8 cellular contexts compared by ENCODE assay signal in genomic region chr15:65384895-65385867, GRCh38. TPM values are rescaled to one million over a fixed set of nuclear protein-coding genes. Genes with fewer than 3 reads are reported as not detected.
A peak's percentile ranks its signal among the peaks of the same experiment; 100 is the strongest.
DNase-seq lines count a peak whose midpoint lies in the region; TF ChIP-seq lines count a peak whose summit lies in the region.

No MANE protein-coding gene starts in this region.

- peak overlapping the region; percentile 71 for H3K4me2 ChIP-seq in OCI-LY7 (ENCODE audit: low read length)

- no peak overlapping the region for H3K27ac Mint-ChIP-seq in IgD-negative memory B cell

- H3K9me2 ChIP-seq in OCI-LY7 (ENCODE audit: insufficient read depth, low read length), result no peaks in the 10 kb centered on the region

- peaks cover 8% of the 10 kb centered on the region for H3K4me1 ChIP-seq in OCI-LY7 (ENCODE audit: insufficient read depth, low read length, poor library complexity, severe bottlenecking)
- H3K4me1 ChIP-seq in mononuclear cell (ENCODE audit: insufficient read depth, low read length), result peaks cover 12% of the 10 kb centered on the region

- H3K27ac ChIP-seq in OCI-LY7 (ENCODE audit: low read depth, low read length, poor library complexity, severe bottlenecking), result no peak overlapping the region

- H3K36me3 Mint-ChIP-seq in IgD-negative memory B cell, result no peaks in the 10 kb centered on the region

- H3K4me3 Mint-ChIP-seq in IgD-negative memory B cell, result peak overlapping the region; percentile 83 to 95 (median 90)

- H2AFZ ChIP-seq in OCI-LY7 (ENCODE audit: low read length), result peak overlapping the region; percentile 78

- H3K36me3 ChIP-seq in OCI-LY7 (ENCODE audit: insufficient read depth, low read length), result no peaks in the 10 kb centered on the region

- DNase-seq in SIG-M5 treated with dmso at 0.1 percent for 504 hours (lab: John Stamatoyannopoulos, UW; ENCODE audit: unreplicated experiment) (peak; percentile 77), SIG-M5 (lab: John Stamatoyannopoulos, UW) (no peak), OCI-LY7 (ENCODE audit: low spot score) (peak; percentile 85), activated T-cell treated with anti-CD3 and anti-CD28 coated beads for 4 hours (peak; percentile 82), epithelial cell of esophagus (ENCODE audit: low read depth) (peak; percentile 81)
- peak; percentile 70 to 73 for DNase-seq in stimulated activated CD8-positive, alpha-beta memory T cell treated with anti-CD3 and anti-CD28 coated beads, Interleukin-2, amount 100 ng/mL, for 48 hours (ENCODE audit: low read depth in 2 of 2)

- CTCF ChIA-PET in OCI-LY7 (lab: Charles Lee; ENCODE audit: unreplicated experiment), result interaction anchor here (0.6 to 1.5 kb wide), 4 partner anchors 65 to 637 kb away, joined by 3 to 8 read pairs (median 4); no protein-coding TSS in a partner anchor

- peak overlapping the region; percentile 54 for H3K4me3 ChIP-seq in OCI-LY7 (ENCODE audit: low read depth, low read length, poor library complexity, severe bottlenecking)
- peak overlapping the region; percentile 26 for H3K4me3 ChIP-seq in epithelial cell of esophagus (ENCODE audit: low read length)
- H3K4me3 ChIP-seq in mononuclear cell (ENCODE audit: low read length), result peak overlapping the region; percentile 38

- H3K27me3 ChIP-seq in mononuclear cell (ENCODE audit: insufficient read depth, low read length), result peaks cover 11% of the 10 kb centered on the region

- peaks cover 4 to 11% (median 5%) of the 10 kb centered on the region in 3 donors for H3K4me1 Mint-ChIP-seq in IgD-negative memory B cell

- H3K79me2 ChIP-seq in OCI-LY7 (ENCODE audit: insufficient read depth, low read depth, low read length), result no peaks in the 10 kb centered on the region

- no peaks in the 10 kb centered on the region for H3K9me3 ChIP-seq in OCI-LY7 (ENCODE audit: low read length)
- H3K9me3 ChIP-seq in mononuclear cell (ENCODE audit: low read depth, low read length), result no peaks in the 10 kb centered on the region

- POLR2A ChIA-PET in OCI-LY7 (lab: Charles Lee), result interaction anchor here (0.6 kb wide), 1 partner anchor 86 kb away, joined by 3 read pairs; no protein-coding TSS in a partner anchor

- intact Hi-C loops in OCI-LY7 (cut with micrococcal nuclease; ENCODE audit: unreplicated experiment), result loop anchor here (1.0 to 2.0 kb wide), 4 partner anchors 67 to 352 kb away; partner anchors contain the start of gene CLPX

- H3K27me3 Mint-ChIP-seq in IgD-negative memory B cell, result peaks cover 9% of the 10 kb centered on the region

- TF ChIP-seq CTCF in OCI-LY7 (conservative IDR thresholded peaks at IDR 0.05; ENCODE audit: low read length) (peak; percentile 90), epithelial cell of esophagus (IDR thresholded peaks at IDR 0.05; ENCODE audit: insufficient read depth, low read depth, low read length, missing control alignments) (peak; percentile 83)

- H3K9me3 Mint-ChIP-seq in IgD-negative memory B cell, result no peaks in the 10 kb centered on the region

- BruUV-seq in OCI-LY7 (replicated peaks; lab: Mats Ljungman, UMichigan), result no TSS peak

- H4K20me1 ChIP-seq in OCI-LY7 (ENCODE audit: insufficient read depth, low read length), result no peaks in the 10 kb centered on the region

RNA-seq across cellular contexts. Expression of gene IGDCC3, which starts 7.4 kb away (rescaled TPM):
- not detected for polyA plus RNA-seq in IgD-negative memory B cell
- total RNA-seq in OCI-LY7 (2014; rRNA removed; shearing (Covaris generic)), result not detected in 2 replicates
- total RNA-seq in OCI-LY7 (2022) (not detected in 2 replicates), mononuclear cell (not detected)

RNA-seq across cellular contexts. Expression of gene IGDCC4, which starts 37.6 kb away (rescaled TPM):
- polyA plus RNA-seq in IgD-negative memory B cell, result not detected
- not detected in 2 replicates for total RNA-seq in OCI-LY7 (2014; rRNA removed; shearing (Covaris generic))
- total RNA-seq in OCI-LY7 (2022) (0.19 and 0.20 TPM in 2 replicates), mononuclear cell (under 0.01 TPM)
